12 cellular contexts compared by ENCODE assay signal in the genomic region with DNA sequence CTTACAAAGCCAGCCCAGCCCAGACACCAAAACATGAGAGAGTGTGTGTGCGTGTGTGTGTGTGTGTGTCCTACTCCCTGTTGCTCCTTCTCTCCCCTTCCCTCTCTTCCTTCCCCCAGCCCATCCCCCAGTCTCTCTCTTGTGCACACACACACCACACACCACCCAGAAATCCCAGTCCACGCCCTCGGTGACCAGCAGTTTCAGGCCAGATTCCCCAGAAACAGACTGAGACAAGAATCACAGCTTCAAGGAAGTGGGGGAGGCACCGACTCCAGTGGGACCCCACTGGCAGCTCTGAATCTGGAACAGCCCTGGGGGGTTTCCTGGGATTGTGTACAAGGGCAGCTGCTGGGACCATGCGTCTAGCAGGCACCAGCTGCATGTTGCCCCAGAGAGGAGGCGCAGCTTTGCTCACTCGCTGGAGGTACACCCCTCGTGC.
DNase-seq lines count a peak whose midpoint lies in the region; ATAC-seq and TF ChIP-seq lines count a peak whose summit lies in the region.
"Had no signal": no experiment of that assay in that cellular context is flagged by ENCODE, and none has a peak within 500 bp of the region (broad histone marks: within the 10 kb centered on the region; RNA-seq: fewer than 3 reads in every experiment).

No MANE protein-coding gene starts in this region.

- H3K36me3 ChIP-seq in OCI-LY3 (replicated peaks; ENCODE audit: low read depth, low read length) (no peaks in the 10 kb centered on the region), esophagus (ENCODE audit: control insufficient read depth in 2 of 2, insufficient read depth in 2 of 2, low read length in 1 of 2) (no peaks in the 10 kb centered on the region)
- no peaks in the 10 kb centered on the region for H3K36me3 ChIP-seq in naive thymus-derived CD4-positive, alpha-beta T cell (ENCODE audit: control insufficient read depth in 2 of 3, insufficient read depth in 3 of 3, low read length in 3 of 3)
- H3K36me3 ChIP-seq: colonic mucosa had no signal

- no peaks in the 10 kb centered on the region for H3K36me3 Mint-ChIP-seq in CD4-positive, alpha-beta T cell (ENCODE audit: low read depth)
- H3K36me3 Mint-ChIP-seq in naive thymus-derived CD4-positive, alpha-beta T cell: peaks cover 0 to 6% (median under 1%) of the 10 kb centered on the region in 5 donors

- ATAC-seq in CD4-positive, alpha-beta T cell (ENCODE audit: poor library complexity): no peak
- peak; percentile 28 for ATAC-seq in naive thymus-derived CD4-positive, alpha-beta T cell
- no peak for ATAC-seq in foreskin keratinocyte

- H3K4me3 ChIP-seq in OCI-LY3 (ENCODE audit: low read length) (no peak overlapping the region), esophagus (ENCODE audit: low read depth in 1 of 2, low read length in 2 of 2) (no peak overlapping the region)
- H3K4me3 ChIP-seq in naive thymus-derived CD4-positive, alpha-beta T cell (ENCODE audit: low read length): no peak overlapping the region
- H3K4me3 ChIP-seq: colonic mucosa had no signal

- H3K27me3 Mint-ChIP-seq in CD4-positive, alpha-beta T cell: no peaks in the 10 kb centered on the region
- H3K27me3 Mint-ChIP-seq in naive thymus-derived CD4-positive, alpha-beta T cell: no peaks in the 10 kb centered on the region
- H3K27me3 Mint-ChIP-seq: stimulated activated naive CD8-positive, alpha-beta T cell treated with anti-CD3 and anti-CD28 coated beads, Interleukin-15, amount 100 ng/mL, for 72 hours had no signal

- no peaks in the 10 kb centered on the region for H3K9me3 Mint-ChIP-seq in CD4-positive, alpha-beta T cell
- peaks cover 0 to 5% (median 0%) of the 10 kb centered on the region in 11 donors for H3K9me3 Mint-ChIP-seq in naive thymus-derived CD4-positive, alpha-beta T cell
- H3K9me3 Mint-ChIP-seq: stimulated activated naive CD8-positive, alpha-beta T cell treated with anti-CD3 and anti-CD28 coated beads, Interleukin-15, amount 100 ng/mL, for 72 hours had no signal

- WGBS in esophagus, 2 donors: 48% methylated on average over 8 of the region's 8 CpGs

- H3K79me2 ChIP-seq in OCI-LY3 (ENCODE audit: low read length): no peaks in the 10 kb centered on the region

- POLR2A ChIA-PET in CD4-positive, alpha-beta T cell (lab: Charles Lee): interaction anchor here (1.1 kb wide), 2 partner anchors 511 to 762 kb away, joined by 3 to 4 read pairs; no protein-coding TSS in a partner anchor
- POLR2A ChIA-PET in naive thymus-derived CD4-positive, alpha-beta T cell (lab: Charles Lee): no interaction called here

- H3K27me3 ChIP-seq in CD4-positive, alpha-beta T cell (ENCODE audit: control insufficient read depth, insufficient read depth, low read length): no peaks in the 10 kb centered on the region
- H3K27me3 ChIP-seq in OCI-LY3 (ENCODE audit: low read depth, low read length) (no peaks in the 10 kb centered on the region), esophagus (ENCODE audit: control insufficient read depth in 1 of 2, insufficient read depth in 2 of 2, low read length in 2 of 2) (no peaks in the 10 kb centered on the region), foreskin keratinocyte (no peaks in the 10 kb centered on the region)
- H3K27me3 ChIP-seq in naive thymus-derived CD4-positive, alpha-beta T cell (ENCODE audit: control insufficient read depth in 2 of 2, insufficient read depth in 2 of 2, low read length in 2 of 2): no peaks in the 10 kb centered on the region
- H3K27me3 ChIP-seq: colonic mucosa had no signal

- peak overlapping the region; percentile 30 for H3K4me3 Mint-ChIP-seq in CD4-positive, alpha-beta T cell
- H3K4me3 Mint-ChIP-seq in naive thymus-derived CD4-positive, alpha-beta T cell: peak overlapping the region in 9 of 10 donors; percentile 29 to 78 (median 53)
- H3K4me3 Mint-ChIP-seq: stimulated activated naive CD8-positive, alpha-beta T cell treated with anti-CD3 and anti-CD28 coated beads, Interleukin-15, amount 100 ng/mL, for 72 hours had no signal

- no peak for TF ChIP-seq CTCF in CD4-positive, alpha-beta T cell (IDR thresholded peaks at IDR 0.05)
- TF ChIP-seq CTCF in OCI-LY3 (IDR thresholded peaks at IDR 0.05; ENCODE audit: low read depth, low read length) (no peak), foreskin keratinocyte (conservative IDR thresholded peaks at IDR 0.05) (no peak)

- H3K4me1 ChIP-seq in OCI-LY3 (ENCODE audit: low read length): peaks cover 12% of the 10 kb centered on the region
- H3K4me1 ChIP-seq in esophagus (ENCODE audit: control insufficient read depth in 2 of 2, insufficient read depth in 2 of 2, low read length in 1 of 2): peaks cover 4 to 8% of the 10 kb centered on the region in 2 donors
- peaks cover 4 to 15% of the 10 kb centered on the region in 2 donors for H3K4me1 ChIP-seq in naive thymus-derived CD4-positive, alpha-beta T cell (ENCODE audit: control insufficient read depth in 2 of 2, insufficient read depth in 2 of 2, low read length in 2 of 2)
- H3K4me1 ChIP-seq in foreskin keratinocyte: no peaks in the 10 kb centered on the region
- H3K4me1 ChIP-seq: colonic mucosa had no signal

- intact Hi-C loops in CD4-positive, alpha-beta T cell (cut with DNase I, micrococcal nuclease): no loop called here
- intact Hi-C loops in naive thymus-derived CD4-positive, alpha-beta T cell (cut with micrococcal nuclease): no loop called here

- H3K4me1 Mint-ChIP-seq in CD4-positive, alpha-beta T cell (ENCODE audit: low read depth): peaks cover 25% of the 10 kb centered on the region
- H3K4me1 Mint-ChIP-seq in naive thymus-derived CD4-positive, alpha-beta T cell: peaks cover 0 to 21% (median 18%) of the 10 kb centered on the region in 7 donors
- H3K4me1 Mint-ChIP-seq: stimulated activated naive CD8-positive, alpha-beta T cell treated with anti-CD3 and anti-CD28 coated beads, Interleukin-15, amount 100 ng/mL, for 72 hours had no signal

- H3K27ac ChIP-seq in CD4-positive, alpha-beta T cell (ENCODE audit: low read depth, low read length): peak overlapping the region; percentile 51
- H3K27ac ChIP-seq in OCI-LY3 (ENCODE audit: low read length) (no peak overlapping the region), esophagus (ENCODE audit: low read depth in 2 of 2, low read length in 1 of 2) (peak overlapping the region; percentile 58 to 80), foreskin keratinocyte (no peak overlapping the region)
- H3K27ac ChIP-seq in naive thymus-derived CD4-positive, alpha-beta T cell (ENCODE audit: low read depth, low read length): no peak overlapping the region
- H3K27ac ChIP-seq: colonic mucosa had no signal

- no peaks in the 10 kb centered on the region for H4K20me1 ChIP-seq in OCI-LY3 (ENCODE audit: insufficient read depth, low read length)

- H3K9ac ChIP-seq in OCI-LY3 (ENCODE audit: low read length): no peak overlapping the region; the same call in 1 of the 2 replicates

- peaks cover 7% of the 10 kb centered on the region for H3K9me3 ChIP-seq in CD4-positive, alpha-beta T cell (ENCODE audit: control insufficient read depth, low read length)
- H3K9me3 ChIP-seq in OCI-LY3 (ENCODE audit: insufficient read depth, low read length) (no peaks in the 10 kb centered on the region), esophagus (ENCODE audit: control insufficient read depth in 2 of 2, insufficient read depth in 1 of 2, low read depth in 1 of 2, low read length in 1 of 2) (peaks cover 0 to 5% of the 10 kb centered on the region in 2 donors)
- peaks cover 0 to 7% (median 0%) of the 10 kb centered on the region in 3 experiments for H3K9me3 ChIP-seq in naive thymus-derived CD4-positive, alpha-beta T cell (ENCODE audit: control insufficient read depth in 2 of 3, low read length in 3 of 3)
- H3K9me3 ChIP-seq: colonic mucosa had no signal

- H3K27ac Mint-ChIP-seq in CD4-positive, alpha-beta T cell: peak overlapping the region; percentile 80
- H3K27ac Mint-ChIP-seq in naive thymus-derived CD4-positive, alpha-beta T cell: peak overlapping the region; percentile 66 to 92 (median 84)

- no peak for DNase-seq in CD4-positive, alpha-beta T cell
- DNase-seq in naive thymus-derived CD4-positive, alpha-beta T cell: peak in 1 of 9 donors; percentile 15
- DNase-seq in stimulated activated CD4-positive, alpha-beta T cell treated with anti-CD3 and anti-CD28 coated beads, Interleukin-4, amount 100 ng/mL, for 24 hours: no peak
- DNase-seq in occipital lobe (lab: John Stamatoyannopoulos, UW) (no peak), NCI-H510A treated with DMSO at 0.1 percent for 48 hours (lab: John Stamatoyannopoulos, UW) (no peak), foreskin keratinocyte (no peak)
- DNase-seq: colonic mucosa; NCI-H1105 treated with DMSO at 0.1 percent for 48 hours; NK-92 treated with Interleukin-12 subunit alpha and Interleukin-12 subunit beta, amount 100 ng/mL, for 24 hours; stimulated activated naive CD8-positive, alpha-beta T cell treated with anti-CD3 and anti-CD28 coated beads, Interleukin-15, amount 100 ng/mL, for 72 hours had no signal

- CTCF ChIA-PET in CD4-positive, alpha-beta T cell (lab: Charles Lee): no interaction called here
- CTCF ChIA-PET in naive thymus-derived CD4-positive, alpha-beta T cell (lab: Charles Lee): interaction anchor here (0.6 kb wide), 1 partner anchor 610 kb away, joined by 3 read pairs; no protein-coding TSS in a partner anchor

- no peak overlapping the region; the same call in 1 of the 2 replicates for H2AFZ ChIP-seq in OCI-LY3 (ENCODE audit: low read depth, low read length)

- H3K4me2 ChIP-seq in OCI-LY3 (ENCODE audit: low read length): peak overlapping the region; percentile 41

Comparison
In these comparisons a context has a peak if more than half of its experiments do, and no peak if none do; other contexts are left out.
1. H3K27ac ChIP-seq: peak in CD4-positive, alpha-beta T cell (single experiment) and esophagus (2 of 2); none in OCI-LY3 (single experiment), naive thymus-derived CD4-positive, alpha-beta T cell (single experiment) and foreskin keratinocyte (single experiment).